Comparison of ENCODE assay signal across 2 cellular contexts in genomic region chr4:6501171-6501570, GRCh38.
TF ChIP-seq lines count a peak whose summit lies in the region.

No MANE protein-coding gene starts in this region.

TF ChIP-seq in SK-N-SH, 30 proteins besides CTCF, POLR2A, EP300 and RAD21 (continued from another document):
- TF ChIP-seq REST (IDR thresholded peaks at IDR 0.05; ENCODE audit: low read depth, low read length) (no peak), RCOR1 (IDR thresholded peaks at IDR 0.05; ENCODE audit: low read length) (no peak), USF2 (IDR thresholded peaks at IDR 0.05; ENCODE audit: borderline replicate concordance, low read depth, low read length) (no peak), GATA2 (CRISPR knock-in tag; IDR thresholded peaks at IDR 0.05) (no peak), YY1 (IDR thresholded peaks at IDR 0.05; ENCODE audit: low read depth) (no peak), FOSL2 (IDR thresholded peaks at IDR 0.05; ENCODE audit: borderline replicate concordance, low read depth) (no peak), TCF12 (IDR thresholded peaks at IDR 0.05) (no peak), RFX5 (IDR thresholded peaks at IDR 0.05; ENCODE audit: low read length) (no peak), MEF2A (IDR thresholded peaks at IDR 0.05; ENCODE audit: borderline replicate concordance, low read depth) (no peak), EZH2phosphoT487 (IDR thresholded peaks at IDR 0.05; ENCODE audit: borderline replicate concordance, low read depth) (no peak), POLR2AphosphoS5 (IDR thresholded peaks at IDR 0.05; ENCODE audit: low read depth, low read length) (no peak), TAF1 (IDR thresholded peaks at IDR 0.05; ENCODE audit: borderline replicate concordance, low read depth, low read length) (no peak), SMC3 (IDR thresholded peaks at IDR 0.05; ENCODE audit: low read depth, low read length) (no peak)
TF ChIP-seq in SK-N-SH: peak in this region for 0.

TF ChIP-seq in SK-N-SH treated with all-trans-retinoic acid at 6 μM for 48 hours, 23 proteins besides CTCF, POLR2A, EP300 and RAD21 (continued from another document):
- no peak for TF ChIP-seq CSRNP3 (CRISPR knock-in tag; IDR thresholded peaks at IDR 0.05)
- TF ChIP-seq BACH2 (CRISPR knock-in tag; IDR thresholded peaks at IDR 0.05; ENCODE audit: borderline replicate concordance): no peak
- TF ChIP-seq POU6F1 (CRISPR knock-in tag; IDR thresholded peaks at IDR 0.05; ENCODE audit: borderline replicate concordance, low read depth): no peak
- TF ChIP-seq TSHZ2 (CRISPR knock-in tag; IDR thresholded peaks at IDR 0.05): no peak
- no peak for TF ChIP-seq ZNF70 (CRISPR knock-in tag; IDR thresholded peaks at IDR 0.05)
